Comparison of ENCODE assay signal across 1 cellular context in genomic region chr17:41691031-41691777, GRCh38.
TF ChIP-seq lines count a peak whose summit lies in the region.

No MANE protein-coding gene starts in this region.

TF ChIP-seq in HepG2, 621 proteins besides CTCF, POLR2A, EP300 and RAD21:
- no peak for TF ChIP-seq ZNF713 (CRISPR knock-in tag; IDR thresholded peaks at IDR 0.05)
- no peak for TF ChIP-seq LCORL (IDR thresholded peaks at IDR 0.05)
- 0 out of 2 replicates have a peak, but pooled peaks have one; percentile 23 for TF ChIP-seq LCORL (CRISPR knock-in tag; IDR thresholded peaks at IDR 0.05)
- TF ChIP-seq POLR2G (IDR thresholded peaks at IDR 0.05; ENCODE audit: low read depth, low read length), result peak; percentile 64
- TF ChIP-seq HDAC2 (CRISPR knock-in tag; IDR thresholded peaks at IDR 0.05), result no peak
- no peak for TF ChIP-seq ETS1 (CRISPR knock-in tag; IDR thresholded peaks at IDR 0.05)
- peak; percentile 26; the same call in 1 of the 2 replicates for TF ChIP-seq ZC3H4 (CRISPR knock-in tag; IDR thresholded peaks at IDR 0.05; ENCODE audit: borderline replicate concordance)
- no peak for TF ChIP-seq CEBPG (CRISPR knock-in tag; IDR thresholded peaks at IDR 0.05)
- 0 out of 2 replicates have a peak, but pooled peaks have one; percentile 43 for TF ChIP-seq CC2D1A (CRISPR knock-in tag; IDR thresholded peaks at IDR 0.05)
- TF ChIP-seq POLR2AphosphoS5 (IDR thresholded peaks at IDR 0.05; ENCODE audit: low read depth, low read length), result peak; percentile 24; the same call in 1 of the 2 replicates
- TF ChIP-seq RBFOX2 (IDR thresholded peaks at IDR 0.05; ENCODE audit: low read depth, low read length), result peak; percentile 67
- TF ChIP-seq TRIM22 (IDR thresholded peaks at IDR 0.05), result no peak
- TF ChIP-seq RBM22 (optimal IDR thresholded peaks at IDR 0.05; ENCODE audit: low read length), result peak; percentile 50
- TF ChIP-seq PAF1 (CRISPR knock-in tag; IDR thresholded peaks at IDR 0.05), result peak; percentile 83; the same call in 1 of the 2 replicates
- peak; percentile 83; the same call in 1 of the 2 replicates for TF ChIP-seq SSRP1 (CRISPR knock-in tag; IDR thresholded peaks at IDR 0.05)
- no peak for TF ChIP-seq SOX13 (IDR thresholded peaks at IDR 0.05)
- 0 out of 4 replicates have a peak, but pooled peaks of 1 of the 2 experiments have one; percentile 44 for TF ChIP-seq SOX13 (CRISPR knock-in tag; conservative IDR thresholded peaks at IDR 0.05 in 1 of 2, IDR thresholded peaks at IDR 0.05 in 1 of 2)
- peak; percentile 71 for TF ChIP-seq ZBTB33 (CRISPR knock-in tag; IDR thresholded peaks at IDR 0.05)
- TF ChIP-seq ZNF747 (CRISPR knock-in tag; IDR thresholded peaks at IDR 0.05; ENCODE audit: borderline replicate concordance), result peak; percentile 40; the same call in 1 of the 2 replicates
- TF ChIP-seq ZNF556 (CRISPR knock-in tag; IDR thresholded peaks at IDR 0.05; ENCODE audit: borderline replicate concordance), result 0 out of 2 replicates have a peak, but pooled peaks have one; percentile 13
- TF ChIP-seq ZNF878 (CRISPR knock-in tag; IDR thresholded peaks at IDR 0.05), result peak; percentile 52; the same call in 1 of the 2 replicates
- TF ChIP-seq POLR2AphosphoS2 (IDR thresholded peaks at IDR 0.05; ENCODE audit: low read depth, low read length), result 0 out of 2 replicates have a peak, but pooled peaks have one; percentile 7
- TF ChIP-seq MAX (IDR thresholded peaks at IDR 0.05), result 0 out of 2 replicates have a peak, but pooled peaks have one; percentile 13
- TF ChIP-seq ZNF749 (CRISPR knock-in tag; IDR thresholded peaks at IDR 0.05; ENCODE audit: borderline replicate concordance), result 0 out of 2 replicates have a peak, but pooled peaks have one; percentile 48
- 0 out of 2 replicates have a peak, but pooled peaks have one; percentile 12 for TF ChIP-seq ZNF784 (CRISPR knock-in tag; IDR thresholded peaks at IDR 0.05; ENCODE audit: borderline replicate concordance)
TF ChIP-seq in HepG2: peak in this region for 18.
